10 cellular contexts compared by ENCODE assay signal in the genomic region with DNA sequence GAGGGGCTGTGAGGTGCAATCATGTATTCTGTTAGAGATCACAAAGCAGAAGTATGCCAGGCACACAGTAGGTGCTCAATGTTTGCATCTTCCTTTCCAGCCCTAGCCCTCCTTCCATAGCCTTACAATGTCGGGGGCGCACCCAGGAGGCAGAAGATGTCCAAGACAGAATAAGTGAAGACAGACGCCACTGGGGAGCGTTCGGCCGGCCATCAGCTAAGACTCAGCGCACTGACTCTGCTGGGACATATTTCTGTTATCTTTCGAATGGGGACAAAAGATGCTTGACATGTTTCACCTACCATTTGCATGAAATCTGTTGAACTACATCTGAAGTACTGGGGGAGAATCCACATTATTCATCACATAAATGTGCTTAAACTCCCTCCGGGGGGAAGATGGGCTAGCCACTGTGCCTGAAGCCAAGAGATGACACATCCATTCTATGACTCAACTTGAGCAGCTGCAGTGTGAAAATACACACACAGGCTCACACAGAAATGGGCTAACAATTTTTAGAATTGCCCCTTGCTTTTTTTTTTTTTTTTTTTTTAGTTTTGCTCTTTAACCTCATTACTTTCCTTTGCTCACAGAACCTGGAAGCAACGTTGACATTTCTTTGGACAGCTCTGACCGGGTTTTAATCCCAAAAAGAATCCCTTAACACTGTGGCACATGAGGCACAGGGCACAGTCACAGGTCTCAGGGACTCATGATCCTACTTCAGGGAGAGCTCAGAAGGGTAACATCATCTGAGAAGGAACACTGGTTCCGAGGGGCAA. TPM values are rescaled to one million over a fixed set of nuclear protein-coding genes. Genes with fewer than 3 reads are reported as not detected.
DNase-seq lines count a peak whose midpoint lies in the region; ATAC-seq and TF ChIP-seq lines count a peak whose summit lies in the region.
"Had no signal": no experiment of that assay in that cellular context is flagged by ENCODE, and none has a peak within 500 bp of the region (broad histone marks: within the 10 kb centered on the region; RNA-seq: fewer than 3 reads in every experiment).

No MANE protein-coding gene starts in this region.

- DNase-seq in Caki2 (ENCODE audit: low read depth) (peak; percentile 31), HS-27A (ENCODE audit: low read depth) (peak; percentile 97), astrocyte of the spinal cord (ENCODE audit: low read depth, low spot score) (peak; percentile 95), NCI-H187 (lab: John Stamatoyannopoulos, UW) (no peak), NCI-H748 treated with DMSO at 0.1 percent for 48 hours (lab: John Stamatoyannopoulos, UW) (no peak)
- DNase-seq in activated effector memory CD4-positive, alpha-beta T cell treated with Interleukin-2 at 50 U/mL for 16 hours = no peak

- peaks cover 6% of the 10 kb centered on the region for H3K4me1 ChIP-seq in mesodermal cell (ENCODE audit: control insufficient read depth, insufficient read depth, low read length, poor library complexity, severe bottlenecking)
- H3K4me1 ChIP-seq: tibial nerve had no signal

- 91 to 94% methylated on average over 9 to 11 of the region's 12 CpGs for WGBS in mesodermal cell (ENCODE audit: insufficient coverage in 2 of 2), 2 experiments

- no peak for ATAC-seq in HG02870 (IDR thresholded peaks at IDR 0.05; ENCODE audit: unreplicated experiment)

- in situ Hi-C loops in Caki2 (cut with HindIII; ENCODE audit: low pct_unique_long_range_greater_than_20kb, low sequenced_read_pairs) = no loop called here
- in situ Hi-C loops in astrocyte of the spinal cord (cut with HindIII; ENCODE audit: low sequenced_read_pairs) = no loop called here

- H3K4me3 ChIP-seq in astrocyte of the spinal cord (ENCODE audit: low read depth, low read length) = no peak overlapping the region
- H3K4me3 ChIP-seq in mesodermal cell (ENCODE audit: extremely low read depth, insufficient read depth, low read length, poor library complexity, severe bottlenecking) = no peak overlapping the region
- H3K4me3 ChIP-seq: tibial nerve had no signal

- H3K36me3 ChIP-seq in mesodermal cell (ENCODE audit: control insufficient read depth, insufficient read depth, low read length) = peaks cover 10% of the 10 kb centered on the region
- H3K36me3 ChIP-seq: tibial nerve had no signal

- peak overlapping the region; percentile 30 for H3K27ac ChIP-seq in mesodermal cell (ENCODE audit: low read depth, low read length, severe bottlenecking)
- H3K27ac ChIP-seq: KMS-11, tibial nerve had no signal

- TF ChIP-seq CTCF in astrocyte of the spinal cord (IDR thresholded peaks at IDR 0.05; ENCODE audit: low read depth, low read length) = no peak

- no peaks in the 10 kb centered on the region for H3K9me3 ChIP-seq in mesodermal cell (ENCODE audit: control insufficient read depth, low read length)

RNA-seq across cellular contexts. Expression of gene TIAM1, which starts 7.9 kb away (rescaled TPM):
- 0.67 and 4.2 TPM in 2 replicates for total RNA-seq in Caki2 (2014; rRNA removed; shearing (Covaris generic); ENCODE audit: low replicate concordance)
- polyA plus RNA-seq in mesodermal cell (2013, experiment 1 of 2) = 24.0 TPM
- polyA plus RNA-seq in mesodermal cell (2013, experiment 2 of 2) = 21.7 TPM

Comparison
In these comparisons a context has a peak if more than half of its experiments do, and no peak if none do; other contexts are left out.
1. DNase-seq: peak in Caki2 (single experiment), HS-27A (single experiment) and astrocyte of the spinal cord (single experiment); none in activated effector memory CD4-positive, alpha-beta T cell treated with Interleukin-2 at 50 U/mL for 16 hours (single experiment), NCI-H187 (0 of 2) and NCI-H748 treated with DMSO at 0.1 percent for 48 hours (single experiment).